Comparison of ENCODE assay signal across 14 cellular contexts in genomic region chr9:130869250-130869649, GRCh38. TPM values are rescaled to one million over a fixed set of nuclear protein-coding genes. Genes with fewer than 3 reads are reported as not detected.
DNase-seq lines count a peak whose midpoint lies in the region; ATAC-seq and TF ChIP-seq lines count a peak whose summit lies in the region.
"Had no signal": no experiment of that assay in that cellular context is flagged by ENCODE, and none has a peak within 500 bp of the region (broad histone marks: within the 10 kb centered on the region; RNA-seq: fewer than 3 reads in every experiment).

No MANE protein-coding gene starts in this region.

- H3K4me3 ChIP-seq in adipocyte (ENCODE audit: low read length): no peak overlapping the region
- H3K4me3 ChIP-seq in left ventricle myocardium inferior: no peak overlapping the region
- H3K4me3 ChIP-seq in thyroid gland (replicated peaks in 1 of 3): no peak overlapping the region
- H3K4me3 ChIP-seq: vagina had no signal

- intact Hi-C loops in left ventricle myocardium inferior (cut with micrococcal nuclease) (no loop called here), thyroid gland (cut with DNase I) (loop anchor here (5.0 to 10.0 kb wide), 2 partner anchors 73 to 176 kb away; no protein-coding TSS in a partner anchor)

- peaks cover 53% of the 10 kb centered on the region for H3K36me3 ChIP-seq in adipocyte (ENCODE audit: control insufficient read depth, insufficient read depth, low read length, severe bottlenecking)
- peaks cover 50% of the 10 kb centered on the region for H3K36me3 ChIP-seq in left ventricle myocardium inferior
- peaks cover 22 to 25% of the 10 kb centered on the region in 2 donors for H3K36me3 ChIP-seq in thyroid gland

- ATAC-seq in HG03520 (IDR thresholded peaks at IDR 0.05; ENCODE audit: unreplicated experiment): no peak
- no peak for ATAC-seq in GM18517 (IDR thresholded peaks at IDR 0.05; ENCODE audit: unreplicated experiment)
- ATAC-seq in GM21360 (IDR thresholded peaks at IDR 0.05; ENCODE audit: unreplicated experiment): no peak

- DNase-seq in NCI-H2227 (lab: John Stamatoyannopoulos, UW; ENCODE audit: unreplicated experiment): peak; percentile 3
- no peak for DNase-seq in NCI-H2227 treated with DMSO at 0.1 percent for 48 hours (lab: John Stamatoyannopoulos, UW)
- peak; percentile 28 for DNase-seq in adipocyte (ENCODE audit: low read depth)
- DNase-seq in left ventricle myocardium inferior: peak; percentile 79
- peak; percentile 79 to 87 for DNase-seq in thyroid gland
- DNase-seq: NK-92 treated with Interleukin-12 subunit alpha and Interleukin-12 subunit beta, amount 100 ng/mL, for 24 hours; stimulated activated CD8-positive, alpha-beta memory T cell treated with anti-CD3 and anti-CD28 coated beads, Interleukin-4, amount 100 ng/mL, for 48 hours had no signal

- peak overlapping the region; percentile 91 for H3K27ac ChIP-seq in left ventricle myocardium inferior (replicated peaks)
- H3K27ac ChIP-seq in thyroid gland: peak overlapping the region; percentile 4 to 75 (median 43)
- H3K27ac ChIP-seq: vagina had no signal

- H3K4me1 ChIP-seq in adipocyte (ENCODE audit: control insufficient read depth, insufficient read depth, low read length) (peaks cover 46% of the 10 kb centered on the region), left ventricle myocardium inferior (peaks cover 73% of the 10 kb centered on the region), thyroid gland (peaks cover 33 to 48% of the 10 kb centered on the region in 2 donors)

- no peaks in the 10 kb centered on the region for H3K9me3 ChIP-seq in adipocyte (ENCODE audit: control insufficient read depth, low read length)
- no peaks in the 10 kb centered on the region for H3K9me3 ChIP-seq in left ventricle myocardium inferior (replicated peaks)
- no peaks in the 10 kb centered on the region for H3K9me3 ChIP-seq in thyroid gland
- H3K9me3 ChIP-seq: vagina had no signal

- 78 to 80% methylated on average over 8 of the region's 8 CpGs for WGBS in thyroid gland, 2 donors

- H3K27me3 ChIP-seq in adipocyte (replicated peaks; ENCODE audit: control insufficient read depth, insufficient read depth, low read length) (no peaks in the 10 kb centered on the region), left ventricle myocardium inferior (ENCODE audit: low read depth) (no peaks in the 10 kb centered on the region), thyroid gland (no peaks in the 10 kb centered on the region)
- H3K27me3 ChIP-seq: vagina had no signal

- no peak for TF ChIP-seq POLR2A in thyroid gland (IDR thresholded peaks at IDR 0.05)

- H3K9ac ChIP-seq in adipocyte (ENCODE audit: low read length): no peak overlapping the region

- TF ChIP-seq CTCF in left ventricle myocardium inferior (IDR thresholded peaks at IDR 0.05; ENCODE audit: borderline replicate concordance) (no peak), thyroid gland (IDR thresholded peaks at IDR 0.05) (no peak)

RNA-seq across cellular contexts. Expression of gene QRFP, which starts 27.4 kb away (rescaled TPM):
- total RNA-seq in left ventricle myocardium inferior: not detected
- not detected for total RNA-seq in thyroid gland
- total RNA-seq: bronchial epithelial cell, H4, omental fat pad, vagina had no signal

RNA-seq across cellular contexts. Expression of gene ABL1, which starts 34.2 kb away (rescaled TPM):
- total RNA-seq in left ventricle myocardium inferior (30.7 TPM), thyroid gland (10 to 100 TPM; 60.3 to 97.0 (median 79.8) TPM)
